ENCODE assay signal across 8 cellular contexts in the genomic region with DNA sequence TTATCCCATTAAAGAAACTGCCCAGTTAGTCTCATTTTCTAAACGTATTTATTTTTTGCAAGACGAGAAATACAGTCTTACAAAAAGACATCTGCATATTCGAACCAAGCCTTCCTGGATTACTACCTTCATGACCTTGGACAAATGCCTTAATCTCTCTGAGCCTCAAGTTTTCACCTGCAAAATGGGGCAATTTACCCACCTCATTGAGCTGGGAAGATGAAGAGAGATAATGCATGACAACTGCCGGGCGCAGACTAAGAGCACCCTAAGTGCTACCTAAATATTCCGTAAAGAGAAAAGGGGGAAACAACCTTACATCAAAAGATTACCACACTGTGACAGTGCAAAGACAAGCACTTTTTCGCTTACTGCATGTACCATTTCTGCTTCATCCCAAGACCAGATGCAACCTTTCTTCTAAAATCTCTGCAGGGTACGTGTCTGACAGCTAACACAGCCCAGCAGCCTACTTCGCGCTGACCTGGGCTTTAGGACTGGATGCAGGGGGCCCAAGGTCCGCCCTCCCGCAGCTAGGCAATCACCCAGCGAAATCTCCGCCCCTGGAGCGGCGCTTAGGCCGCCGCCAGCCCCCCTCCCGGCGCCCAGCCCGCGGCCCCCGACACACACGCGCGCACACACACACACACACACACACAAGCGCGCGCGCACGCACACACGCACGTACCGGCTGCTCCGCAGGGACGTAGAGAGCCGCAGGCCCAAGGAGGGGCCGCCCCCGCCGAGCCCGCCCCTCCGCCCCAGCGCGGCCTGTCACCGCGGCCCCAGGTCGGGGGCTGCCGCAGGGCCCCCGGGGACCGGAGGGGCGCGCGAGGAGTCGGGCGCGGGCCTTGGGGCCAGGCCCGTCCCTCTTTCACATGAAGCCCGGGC. TPM values are rescaled to one million over a fixed set of nuclear protein-coding genes. Genes with fewer than 3 reads are reported as not detected.
DNase-seq lines count a peak whose midpoint lies in the region; ATAC-seq, FAIRE-seq and TF ChIP-seq lines count a peak whose summit lies in the region.

No MANE protein-coding gene starts in this region.

- TF ChIP-seq CTCF in fibroblast of pulmonary artery (IDR thresholded peaks at IDR 0.05; ENCODE audit: low read length, missing control alignments) = no peak

- no peaks in the 10 kb centered on the region for H3K27me3 Mint-ChIP-seq in activated T-helper 17 cell treated with anti-CD3 and anti-CD28 coated beads, Interleukin-2, amount 50 U/mL, for 72 hours
- H3K27me3 Mint-ChIP-seq in natural killer cell treated with Interleukin-12 subunit alpha and Interleukin-12 subunit beta and Interleukin-15 and Interleukin-18, amount 100 ng/mL, for 72 hours = no peaks in the 10 kb centered on the region

- ATAC-seq in GM21737 (IDR thresholded peaks at IDR 0.05; ENCODE audit: unreplicated experiment) = peak; percentile 56
- ATAC-seq in activated T-helper 17 cell treated with anti-CD3 and anti-CD28 coated beads, Interleukin-2, amount 50 U/mL, for 72 hours (replicated peaks) = peak; percentile 76
- peak; percentile 85 to 87 for ATAC-seq in natural killer cell treated with Interleukin-12 subunit alpha and Interleukin-12 subunit beta and Interleukin-15 and Interleukin-18, amount 100 ng/mL, for 72 hours

- no peak for FAIRE-seq in RCC 7860 (lab: Jason Lieb, UNC)

- peak overlapping the region; percentile 68 for H3K4me3 ChIP-seq in fibroblast of pulmonary artery (replicated peaks; ENCODE audit: low read depth, low read length)

- no peaks in the 10 kb centered on the region for H3K9me3 Mint-ChIP-seq in activated T-helper 17 cell treated with anti-CD3 and anti-CD28 coated beads, Interleukin-2, amount 50 U/mL, for 72 hours
- no peaks in the 10 kb centered on the region for H3K9me3 Mint-ChIP-seq in natural killer cell treated with Interleukin-12 subunit alpha and Interleukin-12 subunit beta and Interleukin-15 and Interleukin-18, amount 100 ng/mL, for 72 hours

- peak overlapping the region; percentile 98 for H3K27ac ChIP-seq in KOPT-K1 (ENCODE audit: low read depth, low read length, poor library complexity, severe bottlenecking)

- peak overlapping the region; percentile 99 for H3K4me3 Mint-ChIP-seq in activated T-helper 17 cell treated with anti-CD3 and anti-CD28 coated beads, Interleukin-2, amount 50 U/mL, for 72 hours
- peak overlapping the region; percentile 99 for H3K4me3 Mint-ChIP-seq in natural killer cell treated with Interleukin-12 subunit alpha and Interleukin-12 subunit beta and Interleukin-15 and Interleukin-18, amount 100 ng/mL, for 72 hours

- peaks cover 28% of the 10 kb centered on the region for H3K36me3 Mint-ChIP-seq in activated T-helper 17 cell treated with anti-CD3 and anti-CD28 coated beads, Interleukin-2, amount 50 U/mL, for 72 hours (ENCODE audit: low read depth)
- no peaks in the 10 kb centered on the region for H3K36me3 Mint-ChIP-seq in natural killer cell treated with Interleukin-12 subunit alpha and Interleukin-12 subunit beta and Interleukin-15 and Interleukin-18, amount 100 ng/mL, for 72 hours

- H3K4me1 Mint-ChIP-seq in activated T-helper 17 cell treated with anti-CD3 and anti-CD28 coated beads, Interleukin-2, amount 50 U/mL, for 72 hours = peaks cover 47% of the 10 kb centered on the region
- H3K4me1 Mint-ChIP-seq in natural killer cell treated with Interleukin-12 subunit alpha and Interleukin-12 subunit beta and Interleukin-15 and Interleukin-18, amount 100 ng/mL, for 72 hours (ENCODE audit: low read depth in 2 of 2) = peaks cover 45 to 60% of the 10 kb centered on the region in 2 donors

- peaks cover 9% of the 10 kb centered on the region; the same call in 1 of the 2 replicates for H3K36me3 ChIP-seq in KOPT-K1 (ENCODE audit: insufficient read depth, low read length)

- no peaks in the 10 kb centered on the region for H3K9me3 ChIP-seq in KOPT-K1 (ENCODE audit: insufficient read depth, low read length, poor library complexity, severe bottlenecking)

- DNase-seq in DMS153 (lab: John Stamatoyannopoulos, UW) (peak; percentile 72), RCC 7860 (ENCODE audit: low spot score) (peak; percentile 75), fibroblast of pulmonary artery (ENCODE audit: low read depth) (peak; percentile 90)
- peak; percentile 90 for DNase-seq in natural killer cell treated with Interleukin-12 subunit alpha and Interleukin-12 subunit beta and Interleukin-15 and Interleukin-18, amount 100 ng/mL, for 72 hours (ENCODE audit: low spot score)
- DNase-seq in stimulated activated naive CD4-positive, alpha-beta T cell treated with Interleukin-2 at 50 U/mL for 16 hours (lab: John Stamatoyannopoulos, UW) = peak; percentile 74

- peak overlapping the region; percentile 95 for H3K27ac Mint-ChIP-seq in activated T-helper 17 cell treated with anti-CD3 and anti-CD28 coated beads, Interleukin-2, amount 50 U/mL, for 72 hours
- peak overlapping the region; percentile 80 to 96 for H3K27ac Mint-ChIP-seq in natural killer cell treated with Interleukin-12 subunit alpha and Interleukin-12 subunit beta and Interleukin-15 and Interleukin-18, amount 100 ng/mL, for 72 hours

RNA-seq across cellular contexts. Expression of gene MAP3K2, which starts 0.8 kb away (rescaled TPM):
- 10 to 100 TPM; 44.9 to 92.5 TPM for total RNA-seq in activated T-helper 17 cell treated with anti-CD3 and anti-CD28 coated beads, Interleukin-2, amount 50 U/mL, for 72 hours
- 10 to 100 TPM; 59.0 to 64.6 TPM for total RNA-seq in natural killer cell treated with Interleukin-12 subunit alpha and Interleukin-12 subunit beta and Interleukin-15 and Interleukin-18, amount 100 ng/mL, for 72 hours

RNA-seq across cellular contexts. Expression of gene PROC, which starts 31.2 kb away (rescaled TPM):
- not detected for total RNA-seq in activated T-helper 17 cell treated with anti-CD3 and anti-CD28 coated beads, Interleukin-2, amount 50 U/mL, for 72 hours
- total RNA-seq in natural killer cell treated with Interleukin-12 subunit alpha and Interleukin-12 subunit beta and Interleukin-15 and Interleukin-18, amount 100 ng/mL, for 72 hours = not detected

Comparison
In these comparisons a context has a peak if more than half of its experiments do, and no peak if none do; other contexts are left out.
1. Peak in every context shown above with its lines: DNase-seq, ATAC-seq, H3K4me3 ChIP-seq and H3K27ac ChIP-seq.